9 cellular contexts compared by ENCODE assay signal in genomic region chr5:175479125-175479881, GRCh38. TPM values are rescaled to one million over a fixed set of nuclear protein-coding genes. Genes with fewer than 3 reads are reported as not detected.
A peak's percentile ranks its signal among the peaks of the same experiment; 100 is the strongest.
DNase-seq lines count a peak whose midpoint lies in the region; ATAC-seq and TF ChIP-seq lines count a peak whose summit lies in the region.
"Had no signal": no experiment of that assay in that cellular context is flagged by ENCODE, and none has a peak within 500 bp of the region (broad histone marks: within the 10 kb centered on the region; RNA-seq: fewer than 3 reads in every experiment).

No MANE protein-coding gene starts in this region.

- H3K4me3 Mint-ChIP-seq in T-helper 17 cell (peak overlapping the region; percentile 97), glutamatergic neuron (ENCODE audit: unreplicated experiment) (peak overlapping the region; percentile 93)

- H3K36me3 Mint-ChIP-seq in T-helper 17 cell (ENCODE audit: low read depth) (peaks cover 6% of the 10 kb centered on the region), glutamatergic neuron (ENCODE audit: unreplicated experiment) (peaks cover 4% of the 10 kb centered on the region)

- peaks cover 5% of the 10 kb centered on the region for H3K27me3 Mint-ChIP-seq in T-helper 17 cell
- H3K27me3 Mint-ChIP-seq in glutamatergic neuron (ENCODE audit: unreplicated experiment) = no peaks in the 10 kb centered on the region

- DNase-seq in DMS53 treated with DMSO at 0.1 percent for 48 hours (lab: John Stamatoyannopoulos, UW; ENCODE audit: unreplicated experiment) = peak; percentile 8
- no peak for DNase-seq in T-helper 17 cell
- DNase-seq in glutamatergic neuron = no peak
- no peak for DNase-seq in skeletal muscle cell (ENCODE audit: low read depth)
- DNase-seq in germinal center (ENCODE audit: low spot score) = no peak

- H3K27ac Mint-ChIP-seq in T-helper 17 cell (peak overlapping the region; percentile 97), glutamatergic neuron (ENCODE audit: unreplicated experiment) (peak overlapping the region; percentile 77)

- H3K4me3 ChIP-seq in skeletal muscle cell (ENCODE audit: low read depth, low read length) = peak overlapping the region; percentile 83

- ATAC-seq in HG02678 (IDR thresholded peaks at IDR 0.05; ENCODE audit: unreplicated experiment) (peak; percentile 3), T-helper 17 cell (peak; percentile 4), HG03045 (IDR thresholded peaks at IDR 0.05; ENCODE audit: unreplicated experiment) (no peak), esophagus mucosa (no peak)

- H3K4me1 Mint-ChIP-seq in T-helper 17 cell (peaks cover 48% of the 10 kb centered on the region), glutamatergic neuron (ENCODE audit: low read depth, unreplicated experiment) (peaks cover 11% of the 10 kb centered on the region)

- TF ChIP-seq CTCF in glutamatergic neuron (IDR thresholded peaks at IDR 0.05; ENCODE audit: partially characterized antibody, unreplicated experiment) = no peak

- no peaks in the 10 kb centered on the region for H3K9me3 ChIP-seq in T-helper 17 cell (ENCODE audit: control insufficient read depth, low read length, poor library complexity, severe bottlenecking)

- H3K9me3 Mint-ChIP-seq in glutamatergic neuron (ENCODE audit: unreplicated experiment) = peaks cover 3% of the 10 kb centered on the region

RNA-seq across cellular contexts. Expression of gene SFXN1, which starts 0.9 kb away (rescaled TPM):
- total RNA-seq in T-helper 17 cell (10 to 100 TPM; 59.4 to 88.3 TPM), glutamatergic neuron (ENCODE audit: unreplicated experiment) (67.7 TPM), esophagus mucosa (35.8 TPM)

RNA-seq across cellular contexts. Expression of gene DRD1, which starts 35.3 kb away (rescaled TPM):
- total RNA-seq in T-helper 17 cell (not detected), glutamatergic neuron (ENCODE audit: unreplicated experiment) (not detected), esophagus mucosa (not detected)
- total RNA-seq: RPMI7951 had no signal

Comparison
In these comparisons a context has a peak if more than half of its experiments do, and no peak if none do; other contexts are left out.
1. ATAC-seq: peak in HG02678 (single experiment) and T-helper 17 cell (single experiment); none in HG03045 (single experiment) and esophagus mucosa (single experiment).